In genomic region chr7:151403764-151404163, GRCh38 we compare ENCODE assay signal across 15 cellular contexts. TPM values are rescaled to one million over a fixed set of nuclear protein-coding genes. Genes with fewer than 3 reads are reported as not detected.
DNase-seq lines count a peak whose midpoint lies in the region; ATAC-seq and TF ChIP-seq lines count a peak whose summit lies in the region.
"Had no signal": no experiment of that assay in that cellular context is flagged by ENCODE, and none has a peak within 500 bp of the region (broad histone marks: within the 10 kb centered on the region; RNA-seq: fewer than 3 reads in every experiment).

No MANE protein-coding gene starts in this region.

- TF ChIP-seq CTCF in DND-41 (IDR thresholded peaks at IDR 0.05; ENCODE audit: borderline replicate concordance, extremely low read depth, low read length, poor library complexity, severe bottlenecking) (no peak), fibroblast of the aortic adventitia (IDR thresholded peaks at IDR 0.05; ENCODE audit: insufficient read depth, low read length) (no peak), spleen (IDR thresholded peaks at IDR 0.05 in 8 of 11, conservative IDR thresholded peaks at IDR 0.05 in 3 of 11) (no peak), coronary artery (IDR thresholded peaks at IDR 0.05) (no peak)

- H3K9ac ChIP-seq in DND-41 (ENCODE audit: low read depth, low read length) (peak overlapping the region; percentile 46), SK-N-MC (ENCODE audit: insufficient read length) (no peak overlapping the region)
- H3K9ac ChIP-seq: SK-N-SH had no signal

- H3K27ac ChIP-seq in DND-41 (ENCODE audit: low read length), result peak overlapping the region; percentile 88
- H3K27ac ChIP-seq in SK-N-MC, result peak overlapping the region; percentile 61
- H3K27ac ChIP-seq in spleen, result peak overlapping the region; percentile 13 to 93 (median 75)
- no peak overlapping the region for H3K27ac ChIP-seq in coronary artery
- H3K27ac ChIP-seq: pancreas had no signal

- ATAC-seq in DND-41 (ENCODE audit: insufficient read depth, low read depth) (peak; percentile 20; the same call in 2 of the 3 replicates), GM19397 (IDR thresholded peaks at IDR 0.05; ENCODE audit: unreplicated experiment) (no peak)
- ATAC-seq: activated CD8-positive, alpha-beta memory T cell treated with anti-CD3 and anti-CD28 coated beads, Interleukin-2, amount 10 ng/mL, durations not matched to agents 7 days and 5 days had no signal

- H3K27me3 ChIP-seq in DND-41 (ENCODE audit: insufficient read depth, low read length, poor library complexity) (no peaks in the 10 kb centered on the region), spleen (replicated peaks in 1 of 7) (peaks cover 0 to 14% (median 3%) of the 10 kb centered on the region in 7 donors)
- H3K27me3 ChIP-seq: cardiac muscle cell had no signal

- peaks cover 22% of the 10 kb centered on the region for H3K79me2 ChIP-seq in DND-41 (ENCODE audit: insufficient read depth, low read length)

- H3K4me3 ChIP-seq in DND-41 (ENCODE audit: low read depth in 1 of 2, low read length in 2 of 2) (peak overlapping the region in 1 of 2 experiments; percentile 15; a peak in 1 of 4 replicates), SK-N-MC (peak overlapping the region; percentile 42; the same call in 1 of the 2 replicates), fibroblast of the aortic adventitia (ENCODE audit: low read depth, low read length) (no peak overlapping the region), spleen (no peak overlapping the region), coronary artery (no peak overlapping the region)
- H3K4me3 ChIP-seq: cardiac muscle cell, pancreas had no signal

- H3K9me3 ChIP-seq in DND-41 (ENCODE audit: insufficient read depth, low read length, severe bottlenecking) (no peaks in the 10 kb centered on the region), SK-N-MC (ENCODE audit: low read depth, low read length) (no peaks in the 10 kb centered on the region), spleen (no peaks in the 10 kb centered on the region)
- H3K9me3 ChIP-seq: pancreas, SK-N-SH had no signal

- 84 to 93% (median 89%) methylated on average over 9 of the region's 9 CpGs for WGBS in spleen, 5 donors

- intact Hi-C loops in spleen (cut with DNase I; ENCODE audit: low total_unique reads), result no loop called here

- H4K20me1 ChIP-seq in DND-41 (ENCODE audit: insufficient read depth, low read length), result no peaks in the 10 kb centered on the region

- DNase-seq in DND-41, result peak; percentile 31
- no peak for DNase-seq in SK-N-MC (ENCODE audit: low read depth, low spot score)
- DNase-seq in fibroblast of the aortic adventitia (ENCODE audit: low read depth), result peak; percentile 7
- peak; percentile 45 for DNase-seq in spleen
- no peak for DNase-seq in NCI-H1105 treated with DMSO at 0.1 percent for 48 hours (lab: John Stamatoyannopoulos, UW)
- no peak for DNase-seq in NCI-H82 treated with DMSO at 0.1 percent for 48 hours (lab: John Stamatoyannopoulos, UW; ENCODE audit: unreplicated experiment)
- no peak for DNase-seq in coronary artery (ENCODE audit: low spot score)
- DNase-seq: activated CD8-positive, alpha-beta memory T cell treated with anti-CD3 and anti-CD28 coated beads, Interleukin-2, amount 10 ng/mL, durations not matched to agents 7 days and 5 days; activated naive CD4-positive, alpha-beta T cell treated with anti-CD3 and anti-CD28 coated beads, Interleukin-2, amount 50 U/mL, for 16 hours; C1 segment of cervical spinal cord; immature natural killer cell; pancreas had no signal

- TF ChIP-seq POLR2A in spleen (IDR thresholded peaks at IDR 0.05), result no peak

- H2AFZ ChIP-seq in DND-41 (ENCODE audit: low read depth, low read length), result 0 out of 2 replicates have a peak overlapping the region, but pooled peaks have one; percentile 11

- peaks cover 14% of the 10 kb centered on the region for H3K36me3 ChIP-seq in DND-41 (ENCODE audit: insufficient read depth, low read length)
- no peaks in the 10 kb centered on the region; the same call in 1 of the 2 replicates for H3K36me3 ChIP-seq in SK-N-MC (ENCODE audit: insufficient read depth, low read length)
- H3K36me3 ChIP-seq in spleen, result no peaks in the 10 kb centered on the region
- H3K36me3 ChIP-seq: cardiac muscle cell, pancreas had no signal

- H3K4me2 ChIP-seq in DND-41 (ENCODE audit: insufficient read depth, low read length), result peak overlapping the region; percentile 48
- H3K4me2 ChIP-seq: SK-N-SH had no signal

- peaks cover 67% of the 10 kb centered on the region for H3K4me1 ChIP-seq in DND-41 (ENCODE audit: insufficient read depth, low read length)
- peaks cover 18 to 92% (median 62%) of the 10 kb centered on the region in 6 donors for H3K4me1 ChIP-seq in spleen
- H3K4me1 ChIP-seq: pancreas had no signal

RNA-seq across cellular contexts. Expression of gene WDR86, which starts 6.1 kb away (rescaled TPM):
- total RNA-seq in fibroblast of the aortic adventitia (ENCODE audit: low replicate concordance), result 0.45 and 17.7 TPM in 2 replicates
- 10 to 100 TPM; 15.4 to 71.9 (median 58.1) TPM for total RNA-seq in spleen
- 10 to 100 TPM in 1 of 3 donors, 1 to 10 TPM in 2; 2.8 to 29.5 (median 8.6) TPM for polyA plus RNA-seq in spleen

RNA-seq across cellular contexts. Expression of gene CRYGN, which starts 36.2 kb away (rescaled TPM):
- total RNA-seq in fibroblast of the aortic adventitia (ENCODE audit: low replicate concordance) (0.09 and 0.16 TPM in 2 replicates), spleen (1 to 10 TPM in 3 of 7 donors, under 1 TPM in 3, not detected in 1; 0.17 to 2.5 (median 0.92) TPM)
- under 1 TPM; 0.27 to 0.72 (median 0.32) TPM for polyA plus RNA-seq in spleen
- total RNA-seq: activated CD8-positive, alpha-beta memory T cell treated with anti-CD3 and anti-CD28 coated beads, Interleukin-2, amount 10 ng/mL, durations not matched to agents 7 days and 5 days had no signal
- polyA plus RNA-seq: immature natural killer cell, SK-N-SH had no signal

Comparison
In these comparisons a context has a peak if more than half of its experiments do, and no peak if none do; other contexts are left out.
1. DNase-seq: peak in DND-41 (single experiment), fibroblast of the aortic adventitia (single experiment) and spleen (single experiment); none in SK-N-MC (single experiment), NCI-H1105 treated with DMSO at 0.1 percent for 48 hours (single experiment), NCI-H82 treated with DMSO at 0.1 percent for 48 hours (single experiment) and coronary artery (single experiment).
2. H3K27ac ChIP-seq: peak in DND-41 (single experiment), SK-N-MC (single experiment) and spleen (8 of 8); none in coronary artery (0 of 2).